22 cellular contexts compared by ENCODE assay signal in the genomic region with DNA sequence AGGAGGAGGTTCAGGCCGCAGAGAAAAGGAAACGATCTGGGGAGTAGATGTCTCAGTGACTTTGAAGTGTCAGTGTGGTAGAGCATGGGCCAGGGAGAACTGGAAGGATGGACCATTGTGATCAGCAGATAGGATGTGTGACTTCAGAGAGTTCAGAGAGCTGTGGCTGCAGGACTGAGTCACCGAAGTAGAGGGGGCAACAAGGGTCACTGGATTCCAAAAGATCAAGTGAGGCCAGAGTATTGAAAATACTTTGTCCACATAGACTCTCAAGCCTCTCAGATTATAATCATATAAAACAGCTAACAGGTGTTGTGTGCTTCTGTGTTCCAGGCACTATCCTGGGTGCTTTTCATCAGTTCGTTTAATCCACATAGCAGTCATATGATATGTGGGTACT.
A peak's percentile ranks its signal among the peaks of the same experiment; 100 is the strongest.
DNase-seq lines count a peak whose midpoint lies in the region; ATAC-seq and TF ChIP-seq lines count a peak whose summit lies in the region.
"Had no signal": no experiment of that assay in that cellular context is flagged by ENCODE, and none has a peak within 500 bp of the region (broad histone marks: within the 10 kb centered on the region; RNA-seq: fewer than 3 reads in every experiment).

No MANE protein-coding gene starts in this region.

- intact Hi-C loops in ascending aorta (cut with DNase I) (loop anchor here (5.0 kb wide), 1 partner anchor 98 kb away; a partner anchor contains a TSS), tibial artery (cut with DNase I; ENCODE audit: low total_unique reads) (loop anchor here (5.0 kb wide), 1 partner anchor 98 kb away; a partner anchor contains a TSS)
- intact Hi-C loops in activated CD8-positive, alpha-beta T cell treated with anti-CD3 and anti-CD28 coated beads for 36 hours (cut with micrococcal nuclease): no loop called here

- POLR2A ChIA-PET in activated CD8-positive, alpha-beta T cell treated with anti-CD3 and anti-CD28 coated beads for 36 hours (lab: Charles Lee): no interaction called here

- DNase-seq in HCEC 1CT (peak; percentile 69), ascending aorta (ENCODE audit: low spot score in 2 of 2) (no peak), lung microvascular endothelial cell (ENCODE audit: low read depth in 2 of 2) (peak; percentile 52 to 62), tibial artery (no peak), SKM-1 (lab: John Stamatoyannopoulos, UW; ENCODE audit: unreplicated experiment) (no peak), NOMO-1 treated with DMSO at 0.1 percent for 48 hours (lab: John Stamatoyannopoulos, UW; ENCODE audit: unreplicated experiment) (no peak)
- DNase-seq in activated CD8-positive, alpha-beta T cell treated with anti-CD3 and anti-CD28 coated beads for 36 hours: no peak
- DNase-seq: activated effector memory CD4-positive, alpha-beta T cell treated with Interleukin-2 at 50 U/mL for 16 hours; left cardiac atrium; midbrain; NCI-H1417 treated with DMSO at 0.1 percent for 48 hours; NCI-H2171; NCI-H526 treated with DMSO at 0.1 percent for 48 hours; nephron progenitor cell; SHP77 treated with DMSO at 0.1 percent for 48 hours; small intestine; stimulated activated CD4-positive, alpha-beta T cell treated with anti-CD3 and anti-CD28 coated beads, Interleukin-2, amount 100 ng/mL, for 48 hours; stimulated activated naive CD4-positive, alpha-beta T cell treated with Interleukin-2 at 50 U/mL for 16 hours; T-helper 17 cell; trophoblast cell had no signal

- no peak overlapping the region for H3K4me3 Mint-ChIP-seq in activated CD8-positive, alpha-beta T cell treated with anti-CD3 and anti-CD28 coated beads for 36 hours
- H3K4me3 Mint-ChIP-seq: nephron progenitor cell, T-helper 17 cell had no signal

- peaks cover 0 to 12% of the 10 kb centered on the region in 2 donors for H3K36me3 ChIP-seq in ascending aorta
- peaks cover 0 to 12% (median 3%) of the 10 kb centered on the region in 3 donors for H3K36me3 ChIP-seq in tibial artery
- H3K36me3 ChIP-seq: cardiac muscle cell had no signal

- CTCF ChIA-PET in activated CD8-positive, alpha-beta T cell treated with anti-CD3 and anti-CD28 coated beads for 36 hours (lab: Charles Lee): no interaction called here

- no peaks in the 10 kb centered on the region for H3K36me3 Mint-ChIP-seq in activated CD8-positive, alpha-beta T cell treated with anti-CD3 and anti-CD28 coated beads for 36 hours (ENCODE audit: low read depth)

- H3K27me3 Mint-ChIP-seq in activated CD8-positive, alpha-beta T cell treated with anti-CD3 and anti-CD28 coated beads for 36 hours: no peaks in the 10 kb centered on the region
- H3K27me3 Mint-ChIP-seq: T-helper 17 cell had no signal

- H3K4me3 ChIP-seq in ascending aorta: no peak overlapping the region
- H3K4me3 ChIP-seq in tibial artery: no peak overlapping the region
- H3K4me3 ChIP-seq: BLaER1, cardiac muscle cell had no signal

- no peaks in the 10 kb centered on the region for H3K9me3 ChIP-seq in ascending aorta
- no peaks in the 10 kb centered on the region for H3K9me3 ChIP-seq in tibial artery
- H3K9me3 ChIP-seq: BLaER1 had no signal

- no peak for TF ChIP-seq CTCF in ascending aorta (IDR thresholded peaks at IDR 0.05)
- no peak for TF ChIP-seq CTCF in tibial artery (IDR thresholded peaks at IDR 0.05)
- no peak for TF ChIP-seq CTCF in activated CD8-positive, alpha-beta T cell treated with anti-CD3 and anti-CD28 coated beads for 36 hours (IDR thresholded peaks at IDR 0.05)

- no peaks in the 10 kb centered on the region for H3K4me1 Mint-ChIP-seq in activated CD8-positive, alpha-beta T cell treated with anti-CD3 and anti-CD28 coated beads for 36 hours (ENCODE audit: low read depth)
- H3K4me1 Mint-ChIP-seq: nephron progenitor cell, T-helper 17 cell had no signal

- no peak overlapping the region for H3K27ac Mint-ChIP-seq in activated CD8-positive, alpha-beta T cell treated with anti-CD3 and anti-CD28 coated beads for 36 hours
- H3K27ac Mint-ChIP-seq: nephron progenitor cell, T-helper 17 cell had no signal

- ATAC-seq in activated CD8-positive, alpha-beta T cell treated with anti-CD3 and anti-CD28 coated beads for 36 hours: no peak
- ATAC-seq: T-helper 17 cell had no signal

- H3K4me1 ChIP-seq in ascending aorta: peaks cover 39 to 89% of the 10 kb centered on the region in 2 donors
- H3K4me1 ChIP-seq in tibial artery: peaks cover 4 to 100% (median 86%) of the 10 kb centered on the region in 4 donors
- H3K4me1 ChIP-seq: BLaER1 had no signal

- peak overlapping the region; percentile 66 to 77 for H3K27ac ChIP-seq in ascending aorta
- H3K27ac ChIP-seq in tibial artery: peak overlapping the region; percentile 72 to 79
- H3K27ac ChIP-seq: BLaER1, cardiac muscle cell had no signal

- no peaks in the 10 kb centered on the region for H3K9me3 Mint-ChIP-seq in activated CD8-positive, alpha-beta T cell treated with anti-CD3 and anti-CD28 coated beads for 36 hours
- H3K9me3 Mint-ChIP-seq: nephron progenitor cell had no signal

- H3K27me3 ChIP-seq in ascending aorta: no peaks in the 10 kb centered on the region
- H3K27me3 ChIP-seq in tibial artery: no peaks in the 10 kb centered on the region
- H3K27me3 ChIP-seq: BLaER1 had no signal

Comparison
In these comparisons a context has a peak if more than half of its experiments do, and no peak if none do; other contexts are left out.
1. DNase-seq: peak in HCEC 1CT (single experiment) and lung microvascular endothelial cell (2 of 2); none in ascending aorta (0 of 2), tibial artery (0 of 2), SKM-1 (single experiment), NOMO-1 treated with DMSO at 0.1 percent for 48 hours (single experiment) and activated CD8-positive, alpha-beta T cell treated with anti-CD3 and anti-CD28 coated beads for 36 hours (single experiment).